Comparison of ENCODE assay signal across 23 cellular contexts in the genomic region with DNA sequence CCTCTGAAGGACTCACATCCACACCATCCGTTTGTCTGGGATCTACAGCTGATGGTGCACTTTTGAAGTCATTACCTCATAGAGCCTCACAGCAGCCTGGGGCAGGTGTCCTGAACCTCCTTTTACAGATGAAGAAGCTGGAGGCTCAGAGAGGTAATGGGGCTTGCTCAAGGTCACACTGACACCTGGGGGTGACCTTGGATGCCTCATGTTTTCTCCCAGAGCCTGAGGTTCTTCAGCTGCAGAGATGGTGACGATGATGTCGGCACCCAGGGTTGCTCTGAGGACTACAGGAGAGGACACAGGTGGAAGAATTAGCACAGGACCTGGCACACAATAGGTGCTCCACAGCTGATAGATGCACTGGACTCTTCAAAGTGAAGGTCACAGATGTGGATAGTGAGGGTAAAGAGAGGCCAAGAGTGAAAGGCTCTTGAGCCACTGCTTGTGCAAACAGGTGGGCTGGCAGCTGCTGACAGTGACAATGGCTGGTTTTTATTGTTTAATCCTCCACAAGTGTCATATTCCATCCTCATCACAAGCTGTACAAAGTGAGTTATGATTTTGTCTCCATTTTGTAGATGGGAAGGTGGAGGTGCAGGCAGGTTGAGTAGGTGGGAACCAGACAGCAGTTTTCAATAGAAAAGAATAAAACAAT. TPM values are rescaled to one million over a fixed set of nuclear protein-coding genes. Genes with fewer than 3 reads are reported as not detected.
DNase-seq lines count a peak whose midpoint lies in the region; ATAC-seq and TF ChIP-seq lines count a peak whose summit lies in the region.
"Had no signal": no experiment of that assay in that cellular context is flagged by ENCODE, and none has a peak within 500 bp of the region (broad histone marks: within the 10 kb centered on the region; RNA-seq: fewer than 3 reads in every experiment).

No MANE protein-coding gene starts in this region.

- H3K27me3 ChIP-seq in upper lobe of right lung = no peaks in the 10 kb centered on the region
- peaks cover 7% of the 10 kb centered on the region for H3K27me3 ChIP-seq in effector memory CD4-positive, alpha-beta T cell (replicated peaks; ENCODE audit: control insufficient read depth, insufficient read depth, low read length, poor library complexity, severe bottlenecking)

- no peak overlapping the region for H3K27ac ChIP-seq in upper lobe of right lung
- no peak overlapping the region for H3K27ac ChIP-seq in effector memory CD4-positive, alpha-beta T cell (ENCODE audit: insufficient read depth, low read length, poor library complexity, severe bottlenecking)
- H3K27ac ChIP-seq: esophagus muscularis mucosa, tibial artery had no signal

- DNase-seq in activated T-cell treated with anti-CD3 and anti-CD28 coated beads, Interleukin-2, amount 50 U/mL, for 24 hours = peak; percentile 21
- no peak for DNase-seq in activated T-cell treated with anti-CD3 and anti-CD28 coated beads, Interleukin-2, amount 50 U/mL, for 1 hour
- DNase-seq in NCI-H510A treated with DMSO at 0.1 percent for 48 hours (lab: John Stamatoyannopoulos, UW) (peak; percentile 49), left lobe of liver (ENCODE audit: low spot score) (peak; percentile 36), upper lobe of right lung (peak; percentile 12)
- no peak for DNase-seq in effector memory CD4-positive, alpha-beta T cell
- DNase-seq: activated CD8-positive, alpha-beta T cell treated with anti-CD3 and anti-CD28 coated beads for 36 hours; DND-41; effector CD8-positive, alpha-beta T cell; GOT3; KBM-7; MV-4-11; naive thymus-derived CD8-positive, alpha-beta T cell; NCI-H69; stimulated activated naive CD4-positive, alpha-beta T cell treated with Interleukin-2 at 50 U/mL for 16 hours; tibial artery had no signal

- no peak overlapping the region for H3K27ac Mint-ChIP-seq in activated T-cell treated with anti-CD3 and anti-CD28 coated beads, Interleukin-2, amount 50 U/mL, for 24 hours
- H3K27ac Mint-ChIP-seq: activated CD8-positive, alpha-beta T cell treated with anti-CD3 and anti-CD28 coated beads for 36 hours; activated naive CD4-positive, alpha-beta T cell treated with anti-CD3 and anti-CD28 coated beads, Interleukin-2, amount 50 U/mL, for 72 hours; T-helper 1 cell treated with Interleukin-12 subunit alpha and Interleukin-12 subunit beta and Interleukin-4 antibody, amounts not matched to agents 30 μg/mL and 1 μg/mL, for 36 hours had no signal

- no peaks in the 10 kb centered on the region for H3K36me3 ChIP-seq in upper lobe of right lung
- H3K36me3 ChIP-seq in effector memory CD4-positive, alpha-beta T cell (ENCODE audit: control insufficient read depth, insufficient read depth, low read length) = no peaks in the 10 kb centered on the region
- H3K36me3 ChIP-seq: esophagus muscularis mucosa, tibial artery had no signal

- H3K4me1 ChIP-seq in upper lobe of right lung = no peaks in the 10 kb centered on the region
- no peaks in the 10 kb centered on the region for H3K4me1 ChIP-seq in effector memory CD4-positive, alpha-beta T cell (ENCODE audit: control insufficient read depth, insufficient read depth, low read length, poor library complexity, severe bottlenecking)
- H3K4me1 ChIP-seq: esophagus muscularis mucosa, tibial artery had no signal

- H3K9me3 Mint-ChIP-seq in activated T-cell treated with anti-CD3 and anti-CD28 coated beads, Interleukin-2, amount 50 U/mL, for 24 hours = no peaks in the 10 kb centered on the region
- H3K9me3 Mint-ChIP-seq: activated CD8-positive, alpha-beta T cell treated with anti-CD3 and anti-CD28 coated beads for 36 hours; activated naive CD4-positive, alpha-beta T cell treated with anti-CD3 and anti-CD28 coated beads, Interleukin-2, amount 50 U/mL, for 72 hours; CD8-positive, alpha-beta memory T cell; naive thymus-derived CD8-positive, alpha-beta T cell; T-helper 1 cell treated with Interleukin-12 subunit alpha and Interleukin-12 subunit beta and Interleukin-4 antibody, amounts not matched to agents 30 μg/mL and 1 μg/mL, for 36 hours had no signal

- no peak overlapping the region for H3K4me3 ChIP-seq in upper lobe of right lung
- H3K4me3 ChIP-seq in effector memory CD4-positive, alpha-beta T cell (ENCODE audit: insufficient read depth, low read depth, low read length, poor library complexity, severe bottlenecking) = no peak overlapping the region
- H3K4me3 ChIP-seq: esophagus muscularis mucosa, tibial artery had no signal

- no peak overlapping the region for H3K4me3 Mint-ChIP-seq in activated T-cell treated with anti-CD3 and anti-CD28 coated beads, Interleukin-2, amount 50 U/mL, for 24 hours
- H3K4me3 Mint-ChIP-seq: activated CD8-positive, alpha-beta T cell treated with anti-CD3 and anti-CD28 coated beads for 36 hours; CD8-positive, alpha-beta memory T cell; naive thymus-derived CD8-positive, alpha-beta T cell; T-helper 1 cell treated with Interleukin-12 subunit alpha and Interleukin-12 subunit beta and Interleukin-4 antibody, amounts not matched to agents 30 μg/mL and 1 μg/mL, for 36 hours had no signal

- ATAC-seq in left lobe of liver = no peak
- no peak for ATAC-seq in upper lobe of right lung
- ATAC-seq in HG03354 (IDR thresholded peaks at IDR 0.05; ENCODE audit: poor library complexity, severe bottlenecking, unreplicated experiment) = no peak
- ATAC-seq: activated CD8-positive, alpha-beta T cell treated with anti-CD3 and anti-CD28 coated beads for 36 hours; activated naive CD4-positive, alpha-beta T cell treated with anti-CD3 and anti-CD28 coated beads, Interleukin-2, amount 50 U/mL, for 72 hours; naive thymus-derived CD8-positive, alpha-beta T cell had no signal

- no peaks in the 10 kb centered on the region for H3K36me3 Mint-ChIP-seq in activated T-cell treated with anti-CD3 and anti-CD28 coated beads, Interleukin-2, amount 50 U/mL, for 24 hours (ENCODE audit: low read depth)
- H3K36me3 Mint-ChIP-seq: activated naive CD4-positive, alpha-beta T cell treated with anti-CD3 and anti-CD28 coated beads, Interleukin-2, amount 50 U/mL, for 72 hours; CD8-positive, alpha-beta memory T cell; naive thymus-derived CD8-positive, alpha-beta T cell had no signal

- intact Hi-C loops in upper lobe of right lung (cut with DNase I) = no loop called here

- no peaks in the 10 kb centered on the region for H3K9me3 ChIP-seq in upper lobe of right lung
- H3K9me3 ChIP-seq in effector memory CD4-positive, alpha-beta T cell (ENCODE audit: control insufficient read depth, low read length) = no peaks in the 10 kb centered on the region
- H3K9me3 ChIP-seq: esophagus muscularis mucosa, tibial artery had no signal

- peaks cover 38% of the 10 kb centered on the region for H3K27me3 Mint-ChIP-seq in activated T-cell treated with anti-CD3 and anti-CD28 coated beads, Interleukin-2, amount 50 U/mL, for 24 hours

- H3K4me1 Mint-ChIP-seq in activated T-cell treated with anti-CD3 and anti-CD28 coated beads, Interleukin-2, amount 50 U/mL, for 24 hours (ENCODE audit: low read depth) = no peaks in the 10 kb centered on the region
- H3K4me1 Mint-ChIP-seq: CD8-positive, alpha-beta memory T cell; naive thymus-derived CD8-positive, alpha-beta T cell had no signal

- no peak for TF ChIP-seq CTCF in upper lobe of right lung (IDR thresholded peaks at IDR 0.05)

RNA-seq across cellular contexts. Expression of a gene that starts 17.4 kb away (rescaled TPM):
- total RNA-seq in left lobe of liver = 37.9 TPM
- 0.06 TPM for total RNA-seq in upper lobe of right lung
- total RNA-seq: activated CD8-positive, alpha-beta T cell treated with anti-CD3 and anti-CD28 coated beads for 36 hours; activated naive CD4-positive, alpha-beta T cell treated with anti-CD3 and anti-CD28 coated beads, Interleukin-2, amount 50 U/mL, for 72 hours; CD8-positive, alpha-beta memory T cell; glomerular endothelial cell; naive thymus-derived CD8-positive, alpha-beta T cell; SK-MEL-5 had no signal

Comparison
In these comparisons a context has a peak if more than half of its experiments do, and no peak if none do; other contexts are left out.
1. DNase-seq: peak in activated T-cell treated with anti-CD3 and anti-CD28 coated beads, Interleukin-2, amount 50 U/mL, for 24 hours (single experiment), NCI-H510A treated with DMSO at 0.1 percent for 48 hours (single experiment), left lobe of liver (single experiment) and upper lobe of right lung (single experiment); none in activated T-cell treated with anti-CD3 and anti-CD28 coated beads, Interleukin-2, amount 50 U/mL, for 1 hour (single experiment) and effector memory CD4-positive, alpha-beta T cell (0 of 3).
2. RNA of a gene that starts 17.4 kb away (total RNA-seq): 37.9 TPM in left lobe of liver (single experiment); 0.06 TPM in upper lobe of right lung (single experiment); every median in the first group is over 10 times any median in the second.